Comparison of ENCODE assay signal across 15 cellular contexts in genomic region chr14:99478133-99478532, GRCh38. TPM values are rescaled to one million over a fixed set of nuclear protein-coding genes. Genes with fewer than 3 reads are reported as not detected.
DNase-seq lines count a peak whose midpoint lies in the region; ATAC-seq and TF ChIP-seq lines count a peak whose summit lies in the region.
"Had no signal": no experiment of that assay in that cellular context is flagged by ENCODE, and none has a peak within 500 bp of the region (broad histone marks: within the 10 kb centered on the region; RNA-seq: fewer than 3 reads in every experiment).

No MANE protein-coding gene starts in this region.

- H3K4me3 ChIP-seq in PC-3 (ENCODE audit: low read length) (peak overlapping the region; percentile 89), fibroblast of villous mesenchyme (ENCODE audit: low read depth, low read length) (peak overlapping the region; percentile 7), smooth muscle cell (peak overlapping the region; percentile 94)

- H3K27me3 ChIP-seq in PC-3 (ENCODE audit: low read length) (no peaks in the 10 kb centered on the region), smooth muscle cell (ENCODE audit: low read depth) (no peaks in the 10 kb centered on the region)
- H3K27me3 ChIP-seq: heart right ventricle, neural progenitor cell had no signal

- H4K20me1 ChIP-seq in PC-3 (ENCODE audit: low read length) (peaks cover 43% of the 10 kb centered on the region), smooth muscle cell (ENCODE audit: low read depth) (peaks cover 81% of the 10 kb centered on the region)

- H3F3A ChIP-seq in PC-3 (ENCODE audit: low read length, unreplicated experiment) (no peaks in the 10 kb centered on the region), smooth muscle cell (ENCODE audit: low read depth) (peaks cover 15% of the 10 kb centered on the region)

- H3K79me2 ChIP-seq in PC-3 (ENCODE audit: low read length) (peaks cover 89% of the 10 kb centered on the region), smooth muscle cell (ENCODE audit: low read depth) (peaks cover 84% of the 10 kb centered on the region)

- no peaks in the 10 kb centered on the region for H3K27me3 Mint-ChIP-seq in activated T-cell treated with anti-CD3 and anti-CD28 coated beads, Interleukin-2, amount 50 U/mL, for 4 hours (ENCODE audit: low read depth)

- ATAC-seq in activated T-cell treated with anti-CD3 and anti-CD28 coated beads, Interleukin-2, amount 50 U/mL, for 4 hours = no peak
- ATAC-seq in PC-3 = no peak
- no peak for ATAC-seq in GM19328 (IDR thresholded peaks at IDR 0.05; ENCODE audit: unreplicated experiment)
- ATAC-seq: heart right ventricle had no signal

- H2AFZ ChIP-seq in PC-3 (ENCODE audit: low read length) = peak overlapping the region; percentile 82
- no peak overlapping the region for H2AFZ ChIP-seq in smooth muscle cell (ENCODE audit: low read depth)
- H2AFZ ChIP-seq: neural progenitor cell had no signal

- H3K4me3 Mint-ChIP-seq in activated T-cell treated with anti-CD3 and anti-CD28 coated beads, Interleukin-2, amount 50 U/mL, for 4 hours = peak overlapping the region; percentile 7

- H3K9ac ChIP-seq in PC-3 (ENCODE audit: low read length) = peak overlapping the region; percentile 65; the same call in 1 of the 2 replicates
- no peak overlapping the region for H3K9ac ChIP-seq in smooth muscle cell (ENCODE audit: low read depth)
- H3K9ac ChIP-seq: neural progenitor cell had no signal

- DNase-seq in activated T-cell treated with anti-CD3 and anti-CD28 coated beads, Interleukin-2, amount 50 U/mL, for 4 hours = no peak
- DNase-seq in activated T-cell treated with anti-CD3 and anti-CD28 coated beads, Interleukin-2, amount 50 U/mL, for 1 hour = no peak
- no peak for DNase-seq in PC-3
- DNase-seq in fibroblast of villous mesenchyme (ENCODE audit: low read depth) = no peak
- no peak for DNase-seq in smooth muscle cell (lab: John Stamatoyannopoulos, UW; ENCODE audit: unreplicated experiment)
- no peak for DNase-seq in NCI-H2029 treated with DMSO at 0.1 percent for 48 hours (lab: John Stamatoyannopoulos, UW)
- no peak for DNase-seq in activated CD4-positive, CD25-positive, alpha-beta regulatory T cell (lab: John Stamatoyannopoulos, UW)
- DNase-seq: activated CD4-positive, alpha-beta T cell treated with anti-CD3 and anti-CD28 coated beads, Interleukin-2, amount 50 U/mL, for 4 hours; activated naive CD4-positive, alpha-beta T cell; heart right ventricle; NCI-H1092; NCI-H2227 treated with DMSO at 0.1 percent for 48 hours; T-helper 2 cell had no signal

- no peaks in the 10 kb centered on the region for H3K9me2 ChIP-seq in PC-3 (replicated peaks; ENCODE audit: low read length)

- CTCF ChIA-PET in PC-3 (lab: Charles Lee) = no interaction called here

- H3K9me3 Mint-ChIP-seq in activated T-cell treated with anti-CD3 and anti-CD28 coated beads, Interleukin-2, amount 50 U/mL, for 4 hours = no peaks in the 10 kb centered on the region
- H3K9me3 Mint-ChIP-seq: neural progenitor cell had no signal

- WGBS in smooth muscle cell (ENCODE audit: low lambda C conversion rate) = 81% methylated on average over 4 of the region's 4 CpGs

- H3K9me3 ChIP-seq in PC-3 (ENCODE audit: low read length) (no peaks in the 10 kb centered on the region), smooth muscle cell (replicated peaks; ENCODE audit: low read depth) (no peaks in the 10 kb centered on the region)
- H3K9me3 ChIP-seq: heart right ventricle had no signal

- peaks cover 34% of the 10 kb centered on the region for H3K4me1 Mint-ChIP-seq in activated T-cell treated with anti-CD3 and anti-CD28 coated beads, Interleukin-2, amount 50 U/mL, for 4 hours (ENCODE audit: low read depth)

- H3K36me3 ChIP-seq in PC-3 (ENCODE audit: low read depth, low read length) (no peaks in the 10 kb centered on the region), smooth muscle cell (ENCODE audit: low read depth) (no peaks in the 10 kb centered on the region)
- H3K36me3 ChIP-seq: heart right ventricle, neural progenitor cell had no signal

- H3K4me2 ChIP-seq in PC-3 (ENCODE audit: low read length) (peak overlapping the region; percentile 95), smooth muscle cell (peak overlapping the region; percentile 80)

- H3K36me3 Mint-ChIP-seq in activated T-cell treated with anti-CD3 and anti-CD28 coated beads, Interleukin-2, amount 50 U/mL, for 4 hours (ENCODE audit: insufficient read depth) = peaks cover 3% of the 10 kb centered on the region
- H3K36me3 Mint-ChIP-seq: neural progenitor cell had no signal

- intact Hi-C loops in PC-3 (cut with micrococcal nuclease) = no loop called here

- no TSS peak for BruUV-seq in PC-3 (replicated peaks; lab: Mats Ljungman, UMichigan)

- no peak overlapping the region for H3K27ac ChIP-seq in PC-3 (ENCODE audit: low read length)
- no peak overlapping the region for H3K27ac ChIP-seq in smooth muscle cell (ENCODE audit: low read depth)
- H3K27ac ChIP-seq: neural progenitor cell had no signal

- peaks cover 20% of the 10 kb centered on the region for H3K4me1 ChIP-seq in PC-3 (ENCODE audit: insufficient read depth, low read length)
- H3K4me1 ChIP-seq in smooth muscle cell (ENCODE audit: low read depth) = peaks cover 35% of the 10 kb centered on the region

- TF ChIP-seq CTCF in PC-3 (conservative IDR thresholded peaks at IDR 0.05; ENCODE audit: low read depth, low read length) (no peak), fibroblast of villous mesenchyme (IDR thresholded peaks at IDR 0.05; ENCODE audit: insufficient read depth, low read depth, low read length) (no peak), smooth muscle cell (IDR thresholded peaks at IDR 0.05; ENCODE audit: borderline replicate concordance, insufficient read depth, poor library complexity, severe bottlenecking) (no peak)

- POLR2A ChIA-PET in PC-3 (lab: Charles Lee; ENCODE audit: unreplicated experiment) = no interaction called here

RNA-seq across cellular contexts. Expression of gene SETD3, which starts 2.5 kb away (rescaled TPM):
- total RNA-seq in activated T-cell treated with anti-CD3 and anti-CD28 coated beads, Interleukin-2, amount 50 U/mL, for 4 hours = 10 to 100 TPM; 51.8 to 58.1 (median 54.8) TPM
- total RNA-seq in PC-3 (2014; rRNA removed) (46.8 and 51.7 TPM in 2 replicates), fibroblast of villous mesenchyme (44.1 and 57.0 TPM in 2 replicates), smooth muscle cell (74.9 and 78.2 TPM in 2 replicates)
- 41.5 and 49.2 TPM in 2 replicates for polyA plus RNA-seq in smooth muscle cell

RNA-seq across cellular contexts. Expression of gene CCNK, which starts 3.1 kb away (rescaled TPM):
- total RNA-seq in activated T-cell treated with anti-CD3 and anti-CD28 coated beads, Interleukin-2, amount 50 U/mL, for 4 hours = 100 to 1,000 TPM in 2 of 3 donors, 10 to 100 TPM in 1; 95.9 to 107 (median 104) TPM
- total RNA-seq in PC-3 (2014; rRNA removed) (26.2 and 51.8 TPM in 2 replicates), fibroblast of villous mesenchyme (20.9 and 38.4 TPM in 2 replicates), smooth muscle cell (32.9 and 45.0 TPM in 2 replicates)
- polyA plus RNA-seq in smooth muscle cell = 14.6 and 22.7 TPM in 2 replicates

Comparison
In these comparisons a context has a peak if more than half of its experiments do, and no peak if none do; other contexts are left out.
1. H3K4me3 ChIP-seq: peak in every context shown above with its lines; median percentile 94 in smooth muscle cell; 89 in PC-3; 7 in fibroblast of villous mesenchyme.